In the genomic region with DNA sequence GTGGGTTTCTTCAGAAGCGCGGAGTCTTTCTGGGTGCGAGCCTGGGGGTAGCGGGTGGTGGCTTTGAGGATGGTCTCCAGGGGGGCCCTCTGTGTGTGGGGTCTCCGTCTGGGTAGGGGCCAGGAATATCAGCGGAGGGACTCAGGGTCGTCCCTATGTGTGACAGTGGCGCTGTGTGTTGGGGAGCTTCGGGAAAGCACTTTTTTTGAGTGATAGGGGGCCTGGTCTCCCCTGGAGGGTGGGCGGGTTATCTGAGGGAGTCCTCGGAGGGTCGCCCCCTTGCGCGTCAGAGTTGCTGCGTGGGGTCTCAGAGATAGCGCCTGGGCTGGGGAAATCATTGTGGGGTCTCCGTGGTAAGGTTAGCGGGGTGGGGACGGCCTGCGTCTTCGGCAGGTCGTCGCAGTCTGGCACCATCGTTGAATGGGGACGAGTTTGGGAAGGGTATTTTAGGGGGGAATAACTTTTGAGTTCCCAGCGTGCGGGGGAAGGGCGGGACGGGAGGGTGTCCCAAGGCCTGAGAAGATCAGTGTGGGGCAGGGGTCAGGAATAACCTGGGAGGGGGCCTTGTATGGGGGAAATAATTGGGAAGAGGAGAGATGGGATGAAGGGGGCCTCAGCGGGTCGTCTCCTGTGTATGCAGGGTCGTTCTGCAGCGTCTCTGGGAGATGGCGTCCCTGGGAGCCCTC, we compare ENCODE assay signal across 8 cellular contexts. TPM values are rescaled to one million over a fixed set of nuclear protein-coding genes. Genes with fewer than 3 reads are reported as not detected.
DNase-seq lines count a peak whose midpoint lies in the region; ATAC-seq and TF ChIP-seq lines count a peak whose summit lies in the region.

No MANE protein-coding gene starts in this region.

- H3K36me3 Mint-ChIP-seq in chondrocyte (ENCODE audit: low read depth) = peaks cover 6% of the 10 kb centered on the region

- peak overlapping the region; percentile 100 for H3K27ac ChIP-seq in RWPE1
- peak overlapping the region; percentile 98 for H3K27ac ChIP-seq in mesenchymal stem cell (ENCODE audit: low read length, poor library complexity, severe bottlenecking)
- H3K27ac ChIP-seq in temporal lobe (ENCODE audit: low read depth, low read length) = peak overlapping the region; percentile 97

- H3K4me3 Mint-ChIP-seq in chondrocyte (ENCODE audit: unreplicated experiment) = peak overlapping the region; percentile 99

- H3K27me3 Mint-ChIP-seq in chondrocyte (ENCODE audit: low read depth) = no peaks in the 10 kb centered on the region

- peak overlapping the region; percentile 52 to 75 for H2BK12ac ChIP-seq in mesenchymal stem cell (ENCODE audit: low read length in 2 of 2)

- DNase-seq in RWPE1 (ENCODE audit: low spot score) = no peak
- DNase-seq in chondrocyte (ENCODE audit: low spot score) = no peak
- peak; percentile 31 for DNase-seq in mesenchymal stem cell
- no peak for DNase-seq in NCI-H128 (lab: John Stamatoyannopoulos, UW; ENCODE audit: unreplicated experiment)
- no peak for DNase-seq in SKM-1 (lab: John Stamatoyannopoulos, UW; ENCODE audit: unreplicated experiment)
- DNase-seq in NCI-H510A (lab: John Stamatoyannopoulos, UW) = no peak

- peak overlapping the region; percentile 84 to 98 for H3K14ac ChIP-seq in mesenchymal stem cell (ENCODE audit: low read length in 2 of 2)

- H3K4me1 ChIP-seq in mesenchymal stem cell (ENCODE audit: control insufficient read depth, insufficient read depth, low read depth, low read length) = peaks cover 24% of the 10 kb centered on the region

- peaks cover 25% of the 10 kb centered on the region for H3K4me1 Mint-ChIP-seq in chondrocyte (ENCODE audit: low read depth)

- TF ChIP-seq CTCF in RWPE1 (conservative IDR thresholded peaks at IDR 0.05; ENCODE audit: low read depth) = no peak
- no peak for TF ChIP-seq CTCF in chondrocyte (IDR thresholded peaks at IDR 0.05)

- peaks cover 8 to 14% of the 10 kb centered on the region in 2 experiments for H3K36me3 ChIP-seq in mesenchymal stem cell (ENCODE audit: control insufficient read depth in 1 of 2, insufficient read depth in 2 of 2, low read depth in 1 of 2, low read length in 2 of 2)

- H2BK120ac ChIP-seq in mesenchymal stem cell (ENCODE audit: low read depth, low read length) = peak overlapping the region; percentile 97

- CTCF ChIA-PET in RWPE1 (lab: Yijun Ruan, JAX) = interaction anchor here (0.6 to 0.7 kb wide), 3 partner anchors 33 to 62 kb away, joined by 3 to 4 read pairs (median 3); no protein-coding TSS in a partner anchor

- H3K9ac ChIP-seq in mesenchymal stem cell (ENCODE audit: low read length) = peak overlapping the region; percentile 99

- no peaks in the 10 kb centered on the region for H3K27me3 ChIP-seq in mesenchymal stem cell (ENCODE audit: control insufficient read depth in 1 of 2, insufficient read depth in 1 of 2, low read length in 2 of 2)

- no peaks in the 10 kb centered on the region for H3K9me3 Mint-ChIP-seq in chondrocyte (ENCODE audit: low read depth)

- H3K4me2 ChIP-seq in mesenchymal stem cell (ENCODE audit: low read length, poor library complexity, severe bottlenecking) = peak overlapping the region; percentile 77

- peak overlapping the region; percentile 95 to 98 for H3K18ac ChIP-seq in mesenchymal stem cell (ENCODE audit: low read depth in 1 of 2, low read length in 2 of 2)

- peak overlapping the region; percentile 96 for H2BK15ac ChIP-seq in mesenchymal stem cell (ENCODE audit: low read depth, poor library complexity, severe bottlenecking)

- H3K4ac ChIP-seq in mesenchymal stem cell (ENCODE audit: low read depth in 1 of 2, low read length in 2 of 2) = peak overlapping the region; percentile 98

- H2AFZ ChIP-seq in mesenchymal stem cell (ENCODE audit: low read depth, low read length) = no peak overlapping the region

- H3K79me1 ChIP-seq in mesenchymal stem cell (replicated peaks; ENCODE audit: low read length, poor library complexity, severe bottlenecking) = peaks cover 14% of the 10 kb centered on the region

- POLR2A ChIA-PET in RWPE1 (lab: Yijun Ruan, JAX; ENCODE audit: low non-redundant PET) = interaction anchor here (0.5 to 1.8 kb wide), 2 partner anchors 33 to 81 kb away, joined by 6 to 8 read pairs; partner anchors contain the start of gene NACC1

- H4K8ac ChIP-seq in mesenchymal stem cell (ENCODE audit: low read length) = peak overlapping the region; percentile 99

- H2AK5ac ChIP-seq in mesenchymal stem cell (ENCODE audit: low read length, severe bottlenecking) = peak overlapping the region; percentile 79

- no peaks in the 10 kb centered on the region for H3K9me3 ChIP-seq in mesenchymal stem cell (ENCODE audit: control insufficient read depth, low read length)

- peak; percentile 1 for ATAC-seq in GM19035 (IDR thresholded peaks at IDR 0.05; ENCODE audit: unreplicated experiment)

- H4K91ac ChIP-seq in mesenchymal stem cell (ENCODE audit: low read length) = peak overlapping the region; percentile 99

- under 1% methylated on average over 33 of the region's 34 CpGs for WGBS in mesenchymal stem cell

- peak overlapping the region; percentile 71 to 94 for H3K4me3 ChIP-seq in mesenchymal stem cell (ENCODE audit: insufficient read depth in 1 of 2, low read depth in 1 of 2, low read length in 2 of 2)

- peak overlapping the region; percentile 42 to 64 for H3K23ac ChIP-seq in mesenchymal stem cell (ENCODE audit: low read length in 2 of 2)

- H2BK5ac ChIP-seq in mesenchymal stem cell (ENCODE audit: low read depth, low read length, poor library complexity, severe bottlenecking) = peak overlapping the region; percentile 97

- H3K27ac Mint-ChIP-seq in chondrocyte (ENCODE audit: unreplicated experiment) = peak overlapping the region; percentile 98

RNA-seq across cellular contexts. Expression of gene IER2, which starts 0.9 kb away (rescaled TPM):
- 38.4 to 67.1 TPM (median 58.5 TPM) in 3 replicates for total RNA-seq in chondrocyte
- 135 TPM for polyA plus RNA-seq in mesenchymal stem cell (2013, experiment 1 of 2)
- 129 TPM for polyA plus RNA-seq in mesenchymal stem cell (2013, experiment 2 of 2)
- total RNA-seq in temporal lobe = 9.6 TPM

RNA-seq across cellular contexts. Expression of gene STX10, which starts 0.9 kb away (rescaled TPM):
- total RNA-seq in chondrocyte (42.9 to 53.0 TPM (median 45.6 TPM) in 3 replicates), temporal lobe (18.9 TPM)
- polyA plus RNA-seq in mesenchymal stem cell (2013, experiment 1 of 2) = 50.2 TPM
- 53.2 TPM for polyA plus RNA-seq in mesenchymal stem cell (2013, experiment 2 of 2)

RNA-seq across cellular contexts. Expression of gene NACC1, which starts 33.0 kb away (rescaled TPM):
- total RNA-seq in chondrocyte (45.2 to 49.5 TPM (median 47.3 TPM) in 3 replicates), temporal lobe (11.6 TPM)
- polyA plus RNA-seq in mesenchymal stem cell (2013, experiment 1 of 2) = 82.1 TPM
- 85.0 TPM for polyA plus RNA-seq in mesenchymal stem cell (2013, experiment 2 of 2)

RNA-seq across cellular contexts. Expression of gene TRMT1, which starts 34.5 kb away (rescaled TPM):
- 25.4 to 35.8 TPM (median 28.9 TPM) in 3 replicates for total RNA-seq in chondrocyte
- 20.0 TPM for polyA plus RNA-seq in mesenchymal stem cell (2013, experiment 1 of 2)
- polyA plus RNA-seq in mesenchymal stem cell (2013, experiment 2 of 2) = 16.9 TPM
- 14.3 TPM for total RNA-seq in temporal lobe

RNA-seq across cellular contexts. Expression of gene LYL1, which starts 48.4 kb away (rescaled TPM):
- total RNA-seq in chondrocyte (0.38 to 0.47 TPM in 2 of 3 replicates, not detected in the other), temporal lobe (1.2 TPM)
- 0.68 TPM for polyA plus RNA-seq in mesenchymal stem cell (2013, experiment 1 of 2)
- 0.79 TPM for polyA plus RNA-seq in mesenchymal stem cell (2013, experiment 2 of 2)
